ENCODE assay signal across 8 cellular contexts in the genomic region with DNA sequence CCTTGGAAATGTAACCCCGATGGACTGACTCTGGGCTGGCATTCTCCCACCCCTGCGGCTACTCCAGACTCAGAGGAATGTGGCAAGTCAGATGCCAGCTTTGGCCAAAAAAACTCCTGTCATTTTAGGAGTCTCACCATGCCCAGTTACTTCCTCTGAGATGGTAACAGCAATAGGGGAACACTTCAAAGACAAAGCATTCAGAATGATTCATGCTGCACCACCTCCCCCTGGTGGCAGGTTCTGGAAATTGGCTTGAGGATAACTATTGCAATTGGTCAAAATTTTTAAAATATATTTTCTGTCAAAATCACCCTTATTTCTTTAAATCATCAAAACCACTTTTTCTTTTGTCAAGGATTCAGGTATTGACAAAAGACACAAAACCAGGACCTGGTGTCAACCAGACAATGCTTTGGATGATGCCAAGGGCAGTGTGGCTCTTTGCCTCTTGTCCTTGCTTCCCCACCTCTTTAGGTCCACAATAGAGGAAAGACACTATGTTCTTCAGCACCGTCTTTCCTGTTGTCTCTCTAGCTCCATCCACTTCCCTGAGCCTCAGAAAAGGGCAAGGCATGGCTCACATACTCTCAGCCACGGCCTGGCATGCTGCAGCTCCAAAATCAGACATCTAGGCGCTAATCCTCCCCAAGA. TPM values are rescaled to one million over a fixed set of nuclear protein-coding genes. Genes with fewer than 3 reads are reported as not detected.
DNase-seq lines count a peak whose midpoint lies in the region; ATAC-seq and TF ChIP-seq lines count a peak whose summit lies in the region.

No MANE protein-coding gene starts in this region.

- H3K4me3 ChIP-seq in GM12864 (ENCODE audit: low read depth, low read length) (no peak overlapping the region), cardiac muscle cell (no peak overlapping the region)

- peaks cover 28% of the 10 kb centered on the region for H3K36me3 ChIP-seq in cardiac muscle cell

- no peaks in the 10 kb centered on the region for H3K9me3 Mint-ChIP-seq in T-cell
- no peaks in the 10 kb centered on the region for H3K9me3 Mint-ChIP-seq in activated naive CD8-positive, alpha-beta T cell treated with anti-CD3 and anti-CD28 coated beads, Interleukin-2, amount 10 ng/mL, durations not matched to agents 7 days and 5 days

- no peaks in the 10 kb centered on the region for H3K27me3 Mint-ChIP-seq in T-cell
- H3K27me3 Mint-ChIP-seq in activated naive CD8-positive, alpha-beta T cell treated with anti-CD3 and anti-CD28 coated beads, Interleukin-2, amount 10 ng/mL, durations not matched to agents 7 days and 5 days: peaks cover 8% of the 10 kb centered on the region

- POLR2A ChIA-PET in T-cell (lab: Charles Lee): interaction anchor here in 1 of 2 donors (0.6 kb wide), 1 partner anchor 28 kb away, joined by 8 read pairs; no protein-coding TSS in a partner anchor
- POLR2A ChIA-PET in activated naive CD8-positive, alpha-beta T cell treated with anti-CD3 and anti-CD28 coated beads, Interleukin-2, amount 10 ng/mL, durations not matched to agents 7 days and 5 days (lab: Charles Lee): interaction anchor here (0.9 to 1.5 kb wide), 3 partner anchors 9 to 128 kb away, joined by 3 to 4 read pairs (median 3); partner anchors contain the start of genes CDCA8, GNL2 and SNIP1

- peaks cover 7% of the 10 kb centered on the region for H3K27me3 ChIP-seq in cardiac muscle cell

- CTCF ChIA-PET in T-cell (lab: Charles Lee): interaction anchor here (0.5 to 2.4 kb wide), 9 partner anchors 9 to 1185 kb away, joined by 3 to 17 read pairs (median 4); no protein-coding TSS in a partner anchor

- no peak overlapping the region for H3K27ac ChIP-seq in cardiac muscle cell

- peak; percentile 80 to 82 (median 81) for ATAC-seq in T-cell (replicated peaks in 1 of 4)
- ATAC-seq in activated naive CD8-positive, alpha-beta T cell treated with anti-CD3 and anti-CD28 coated beads, Interleukin-2, amount 10 ng/mL, durations not matched to agents 7 days and 5 days (ENCODE audit: low read depth): peak; percentile 68
- no peak for ATAC-seq in HG03432 (IDR thresholded peaks at IDR 0.05; ENCODE audit: unreplicated experiment)
- no peak for ATAC-seq in GM21717 (IDR thresholded peaks at IDR 0.05; ENCODE audit: unreplicated experiment)

- H3K27ac Mint-ChIP-seq in T-cell: peak overlapping the region; percentile 49 to 73
- H3K27ac Mint-ChIP-seq in activated naive CD8-positive, alpha-beta T cell treated with anti-CD3 and anti-CD28 coated beads, Interleukin-2, amount 10 ng/mL, durations not matched to agents 7 days and 5 days: no peak overlapping the region

- no peaks in the 10 kb centered on the region for H3K4me1 ChIP-seq in cardiac muscle cell (ENCODE audit: low read depth)

- H3K4me3 Mint-ChIP-seq in T-cell: no peak overlapping the region
- H3K4me3 Mint-ChIP-seq in activated naive CD8-positive, alpha-beta T cell treated with anti-CD3 and anti-CD28 coated beads, Interleukin-2, amount 10 ng/mL, durations not matched to agents 7 days and 5 days: no peak overlapping the region

- no peaks in the 10 kb centered on the region for H3K9me3 ChIP-seq in cardiac muscle cell (ENCODE audit: low read depth)

- DNase-seq in GM12864 (ENCODE audit: low read depth): no peak
- peak; percentile 34 for DNase-seq in NCI-H128 (lab: John Stamatoyannopoulos, UW; ENCODE audit: unreplicated experiment)
- DNase-seq in T-cell: peak; percentile 40 to 82 (median 72)
- DNase-seq in activated naive CD8-positive, alpha-beta T cell treated with anti-CD3 and anti-CD28 coated beads, Interleukin-2, amount 10 ng/mL, durations not matched to agents 7 days and 5 days: peak; percentile 71
- peak; percentile 75 to 76 for DNase-seq in cardiac muscle cell (ENCODE audit: low read depth in 1 of 2, low spot score in 1 of 2)
- DNase-seq in putamen (ENCODE audit: low spot score): peak; percentile 51

- peaks cover 34% of the 10 kb centered on the region for H3K36me3 Mint-ChIP-seq in T-cell
- H3K36me3 Mint-ChIP-seq in activated naive CD8-positive, alpha-beta T cell treated with anti-CD3 and anti-CD28 coated beads, Interleukin-2, amount 10 ng/mL, durations not matched to agents 7 days and 5 days: peaks cover 8% of the 10 kb centered on the region

- H3K4me1 Mint-ChIP-seq in T-cell: peaks cover 0 to 3% (median 3%) of the 10 kb centered on the region in 3 donors
- peaks cover 3% of the 10 kb centered on the region for H3K4me1 Mint-ChIP-seq in activated naive CD8-positive, alpha-beta T cell treated with anti-CD3 and anti-CD28 coated beads, Interleukin-2, amount 10 ng/mL, durations not matched to agents 7 days and 5 days

- TF ChIP-seq CTCF in GM12864 (IDR thresholded peaks at IDR 0.05; ENCODE audit: low read depth, low read length, missing control alignments): peak; percentile 76
- TF ChIP-seq CTCF in cardiac muscle cell (IDR thresholded peaks at IDR 0.05; ENCODE audit: low read depth, low read length): peak; percentile 80

RNA-seq across cellular contexts. Expression of gene CDCA8, which starts 9.9 kb away (rescaled TPM):
- total RNA-seq in T-cell (1 to 10 TPM in 4 of 5 donors, under 1 TPM in 1; 0.84 to 1.8 (median 1.3) TPM), cardiac muscle cell (4.4 and 30.8 TPM in 2 replicates)
- 10 to 100 TPM; 64.7 to 67.0 TPM for total RNA-seq in activated naive CD8-positive, alpha-beta T cell treated with anti-CD3 and anti-CD28 coated beads, Interleukin-2, amount 10 ng/mL, durations not matched to agents 7 days and 5 days
- 7.0 and 41.8 TPM in 2 replicates for polyA plus RNA-seq in cardiac muscle cell

RNA-seq across cellular contexts. Expression of gene RSPO1, which starts 47.8 kb away (rescaled TPM):
- total RNA-seq in T-cell (not detected), cardiac muscle cell (0.71 and 1.1 TPM in 2 replicates)
- not detected for total RNA-seq in activated naive CD8-positive, alpha-beta T cell treated with anti-CD3 and anti-CD28 coated beads, Interleukin-2, amount 10 ng/mL, durations not matched to agents 7 days and 5 days
- 0.11 and 1.0 TPM in 2 replicates for polyA plus RNA-seq in cardiac muscle cell

Comparison
In these comparisons a context has a peak if more than half of its experiments do, and no peak if none do; other contexts are left out.
1. ATAC-seq: peak in T-cell (4 of 4) and activated naive CD8-positive, alpha-beta T cell treated with anti-CD3 and anti-CD28 coated beads, Interleukin-2, amount 10 ng/mL, durations not matched to agents 7 days and 5 days (single experiment); none in HG03432 (single experiment) and GM21717 (single experiment).